In the genomic region with DNA sequence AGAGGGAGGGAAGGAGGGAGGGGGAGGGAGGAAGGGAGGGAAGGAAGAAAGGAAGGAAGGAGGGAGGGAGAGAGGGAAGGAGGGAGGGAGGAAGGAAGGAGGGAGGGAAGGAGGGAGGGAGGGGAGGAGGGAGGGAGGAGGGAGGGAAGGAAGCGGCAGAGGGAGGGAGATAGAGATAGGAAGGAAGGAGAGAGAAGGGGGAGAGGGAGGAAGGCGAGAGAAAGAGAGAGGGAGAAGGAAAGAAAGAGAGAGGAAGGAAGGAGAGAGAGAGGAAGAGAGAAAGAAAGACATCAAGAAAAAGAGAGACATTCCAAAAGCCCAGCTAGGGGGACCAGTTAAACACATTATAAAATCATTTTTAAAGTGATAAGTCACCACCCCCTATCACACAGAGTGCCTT, we compare ENCODE assay signal across 31 cellular contexts.
"Had no signal": no experiment of that assay in that cellular context is flagged by ENCODE, and none has a peak within 500 bp of the region (broad histone marks: within the 10 kb centered on the region; RNA-seq: fewer than 3 reads in every experiment).

No MANE protein-coding gene starts in this region.

- H3K4me1 ChIP-seq: SJCRH30 had no signal

- H3K36me3 ChIP-seq: adrenal gland, breast epithelium, SJCRH30, WERI-Rb-1 had no signal

- H3K9me3 ChIP-seq: adrenal gland, body of pancreas, breast epithelium, SJCRH30 had no signal

- H3K4me2 ChIP-seq: PC-9 had no signal

- DNase-seq: activated CD4-positive, alpha-beta memory T cell treated with anti-CD3 and anti-CD28 coated beads for 36 hours; activated CD4-positive, alpha-beta T cell treated with anti-CD3 and anti-CD28 coated beads, Interleukin-2, amount 10 ng/mL, durations not matched to agents 7 days and 5 days; activated CD8-positive, alpha-beta memory T cell treated with anti-CD3 and anti-CD28 coated beads, Interleukin-2, amount 50 U/mL, for 4 hours; activated gamma-delta T cell treated with Interleukin-2 at 50 U/mL for 16 hours; activated naive CD4-positive, alpha-beta T cell treated with anti-CD3 and anti-CD28 coated beads for 36 hours; activated T-cell treated with anti-CD3 and anti-CD28 coated beads for 4 hours; activated T-cell treated with anti-CD3 and anti-CD28 coated beads, Interleukin-2, amount 50 U/mL, for 4 hours; adrenal gland; body of pancreas; cerebellar nuclear complex; MM.1S; NCI-H1092; NCI-H1436 treated with DMSO at 0.1 percent for 48 hours; NCI-H1694 treated with DMSO at 0.1 percent for 48 hours; NCI-H2029; NCI-H2107; NCI-H2171; NCI-H510A; NCI-H526; NCI-H748 treated with DMSO at 0.1 percent for 48 hours; PC-9; SHP77; SJCRH30; T1000; WERI-Rb-1 had no signal

- ATAC-seq: activated naive CD4-positive, alpha-beta T cell treated with anti-CD3 and anti-CD28 coated beads, Interleukin-2, amount 50 U/mL, for 72 hours; activated T-cell treated with anti-CD3 and anti-CD28 coated beads, Interleukin-2, amount 50 U/mL, for 4 hours; body of pancreas had no signal

- H3K36me3 Mint-ChIP-seq: activated CD4-positive, alpha-beta memory T cell treated with anti-CD3 and anti-CD28 coated beads for 36 hours; activated naive CD4-positive, alpha-beta T cell treated with anti-CD3 and anti-CD28 coated beads, Interleukin-2, amount 50 U/mL, for 72 hours had no signal

- H3K27me3 ChIP-seq: adrenal gland, body of pancreas, breast epithelium, SJCRH30 had no signal

- FAIRE-seq: astrocyte, RCC 7860 had no signal

- H3K9me3 Mint-ChIP-seq: activated CD4-positive, alpha-beta memory T cell treated with anti-CD3 and anti-CD28 coated beads for 36 hours; activated CD4-positive, alpha-beta T cell treated with anti-CD3 and anti-CD28 coated beads, Interleukin-2, amount 10 ng/mL, durations not matched to agents 7 days and 5 days; activated naive CD4-positive, alpha-beta T cell treated with anti-CD3 and anti-CD28 coated beads for 36 hours; activated naive CD4-positive, alpha-beta T cell treated with anti-CD3 and anti-CD28 coated beads, Interleukin-2, amount 50 U/mL, for 72 hours; activated T-cell treated with anti-CD3 and anti-CD28 coated beads, Interleukin-2, amount 50 U/mL, for 4 hours; activated T-helper 1 cell treated with anti-CD3 and anti-CD28 coated beads, Interleukin-12 subunit alpha, Interleukin-12 subunit beta, Interleukin-2, Interleukin-4 antibody, amounts not matched to agents 30 ng/mL and 10 ng/mL and 1 ng/mL, durations not matched to agents 14 hours and 24 hours and 36 hours had no signal

- H3K4me3 Mint-ChIP-seq: activated CD4-positive, alpha-beta memory T cell treated with anti-CD3 and anti-CD28 coated beads for 36 hours; activated CD4-positive, alpha-beta T cell treated with anti-CD3 and anti-CD28 coated beads, Interleukin-2, amount 10 ng/mL, durations not matched to agents 7 days and 5 days; activated naive CD4-positive, alpha-beta T cell treated with anti-CD3 and anti-CD28 coated beads for 36 hours; activated T-cell treated with anti-CD3 and anti-CD28 coated beads, Interleukin-2, amount 50 U/mL, for 4 hours; activated T-helper 1 cell treated with anti-CD3 and anti-CD28 coated beads, Interleukin-12 subunit alpha, Interleukin-12 subunit beta, Interleukin-2, Interleukin-4 antibody, amounts not matched to agents 30 ng/mL and 10 ng/mL and 1 ng/mL, durations not matched to agents 14 hours and 24 hours and 36 hours had no signal

- H3K27me3 Mint-ChIP-seq: activated CD4-positive, alpha-beta memory T cell treated with anti-CD3 and anti-CD28 coated beads for 36 hours had no signal

- H3K4me3 ChIP-seq: adrenal gland, body of pancreas, breast epithelium, PC-9, SJCRH30 had no signal

- H3K27ac Mint-ChIP-seq: activated CD4-positive, alpha-beta memory T cell treated with anti-CD3 and anti-CD28 coated beads for 36 hours; activated CD4-positive, alpha-beta T cell treated with anti-CD3 and anti-CD28 coated beads, Interleukin-2, amount 10 ng/mL, durations not matched to agents 7 days and 5 days; activated naive CD4-positive, alpha-beta T cell treated with anti-CD3 and anti-CD28 coated beads for 36 hours; activated naive CD4-positive, alpha-beta T cell treated with anti-CD3 and anti-CD28 coated beads, Interleukin-2, amount 50 U/mL, for 72 hours; activated T-helper 1 cell treated with anti-CD3 and anti-CD28 coated beads, Interleukin-12 subunit alpha, Interleukin-12 subunit beta, Interleukin-2, Interleukin-4 antibody, amounts not matched to agents 30 ng/mL and 10 ng/mL and 1 ng/mL, durations not matched to agents 14 hours and 24 hours and 36 hours had no signal

- H2AFZ ChIP-seq: PC-9 had no signal

- H3K27ac ChIP-seq: adrenal gland, PC-9, SJCRH30, SK-N-MC, WERI-Rb-1 had no signal
